Comparison of ENCODE assay signal across 36 cellular contexts in genomic region chr15:83483612-83484011, GRCh38. TPM values are rescaled to one million over a fixed set of nuclear protein-coding genes. Genes with fewer than 3 reads are reported as not detected.
"Had no signal": no experiment of that assay in that cellular context is flagged by ENCODE, and none has a peak within 500 bp of the region (broad histone marks: within the 10 kb centered on the region; RNA-seq: fewer than 3 reads in every experiment).

No MANE protein-coding gene starts in this region.

- H3K27me3 ChIP-seq: adrenal gland, ascending aorta, body of pancreas, brain microvascular endothelial cell, breast epithelium, cardiac muscle cell had no signal

- H3K4me3 ChIP-seq: adrenal gland, ascending aorta, body of pancreas, breast epithelium, cardiac muscle cell had no signal

- H3K36me3 ChIP-seq: adrenal gland, ascending aorta, brain microvascular endothelial cell, breast epithelium, cardiac muscle cell had no signal

- DNase-seq: activated effector memory CD4-positive, alpha-beta T cell treated with anti-CD3 and anti-CD28 coated beads, Interleukin-2, amount 50 U/mL, for 16 hours; activated effector memory CD4-positive, alpha-beta T cell treated with Interleukin-2 at 50 U/mL for 16 hours; activated gamma-delta T cell; activated gamma-delta T cell treated with Interleukin-2 at 50 U/mL for 16 hours; activated naive CD4-positive, alpha-beta T cell; activated naive CD4-positive, alpha-beta T cell treated with anti-CD3 and anti-CD28 coated beads for 36 hours; activated naive CD4-positive, alpha-beta T cell treated with anti-CD3 and anti-CD28 coated beads, Interleukin-2, amount 10 ng/mL, durations not matched to agents 7 days and 5 days; activated naive CD4-positive, alpha-beta T cell treated with anti-CD3 and anti-CD28 coated beads, Interleukin-2, amount 50 U/mL, for 16 hours; activated naive CD4-positive, alpha-beta T cell treated with Interleukin-2 at 50 U/mL for 16 hours; activated naive CD8-positive, alpha-beta T cell treated with anti-CD3 and anti-CD28 coated beads for 36 hours; activated naive CD8-positive, alpha-beta T cell treated with anti-CD3 and anti-CD28 coated beads, Interleukin-2, amount 10 ng/mL, durations not matched to agents 7 days and 5 days; activated naive CD8-positive, alpha-beta T cell treated with anti-CD3 and anti-CD28 coated beads, Interleukin-2, amount 50 U/mL, for 24 hours; activated T-cell treated with anti-CD3 and anti-CD28 coated beads, Interleukin-2, amount 50 U/mL, for 4 hours; activated T-cell treated with anti-CD3 and anti-CD28 coated beads, Interleukin-2, amount 50 U/mL, for 48 hours; activated T-cell treated with anti-CD3 and anti-CD28 coated beads, Interleukin-2, amount 50 U/mL, for 72 hours; adrenal gland; amniotic stem cell; amygdala; anterior cingulate cortex; aorta; body of pancreas; brain microvascular endothelial cell; caudate nucleus; central memory CD4-positive, alpha-beta T cell; cerebellar nuclear complex had no signal

- ATAC-seq: activated naive CD4-positive, alpha-beta T cell treated with anti-CD3 and anti-CD28 coated beads, Interleukin-2, amount 50 U/mL, for 72 hours; activated naive CD8-positive, alpha-beta T cell treated with anti-CD3 and anti-CD28 coated beads, Interleukin-2, amount 50 U/mL, for 24 hours; activated T-cell treated with anti-CD3 and anti-CD28 coated beads, Interleukin-2, amount 50 U/mL, for 4 hours; activated T-cell treated with anti-CD3 and anti-CD28 coated beads, Interleukin-2, amount 50 U/mL, for 72 hours; activated T-helper 17 cell treated with anti-CD3 and anti-CD28 coated beads, Interleukin-2, amount 50 U/mL, for 72 hours; body of pancreas had no signal

- FAIRE-seq: astrocyte, bronchial epithelial cell, colon had no signal

- H3K4me1 ChIP-seq: adrenal gland, ascending aorta, body of pancreas, breast epithelium had no signal

- H3K27ac ChIP-seq: adrenal gland, ascending aorta, body of pancreas, brain microvascular endothelial cell, breast epithelium, cardiac muscle cell had no signal

- H3K9me3 ChIP-seq: adrenal gland, ascending aorta had no signal

RNA-seq across cellular contexts. Expression of gene SH3GL3, which starts 36.5 kb away (rescaled TPM):
- total RNA-seq: activated naive CD4-positive, alpha-beta T cell treated with anti-CD3 and anti-CD28 coated beads for 36 hours; activated naive CD4-positive, alpha-beta T cell treated with anti-CD3 and anti-CD28 coated beads, Interleukin-2, amount 50 U/mL, for 72 hours; activated naive CD8-positive, alpha-beta T cell treated with anti-CD3 and anti-CD28 coated beads for 36 hours; activated naive CD8-positive, alpha-beta T cell treated with anti-CD3 and anti-CD28 coated beads, Interleukin-2, amount 10 ng/mL, durations not matched to agents 7 days and 5 days; activated T-cell treated with anti-CD3 and anti-CD28 coated beads, Interleukin-2, amount 50 U/mL, for 4 hours; activated T-helper 1 cell treated with anti-CD3 and anti-CD28 coated beads, Interleukin-12 subunit alpha, Interleukin-12 subunit beta, Interleukin-2, Interleukin-4 antibody, amounts not matched to agents 30 ng/mL and 10 ng/mL and 1 ng/mL, durations not matched to agents 14 hours and 24 hours and 36 hours; ascending aorta; breast epithelium; cardiac septum; chondrocyte had no signal
- polyA plus RNA-seq: aorta had no signal
